In genomic region chr10:44383749-44384600, GRCh38 we compare ENCODE assay signal across 1 cellular context.
TF ChIP-seq lines count a peak whose summit lies in the region.

No MANE protein-coding gene starts in this region.

TF ChIP-seq in HepG2, 621 proteins besides CTCF, POLR2A, EP300 and RAD21 (continued from another document):
- TF ChIP-seq, protein P1, sequence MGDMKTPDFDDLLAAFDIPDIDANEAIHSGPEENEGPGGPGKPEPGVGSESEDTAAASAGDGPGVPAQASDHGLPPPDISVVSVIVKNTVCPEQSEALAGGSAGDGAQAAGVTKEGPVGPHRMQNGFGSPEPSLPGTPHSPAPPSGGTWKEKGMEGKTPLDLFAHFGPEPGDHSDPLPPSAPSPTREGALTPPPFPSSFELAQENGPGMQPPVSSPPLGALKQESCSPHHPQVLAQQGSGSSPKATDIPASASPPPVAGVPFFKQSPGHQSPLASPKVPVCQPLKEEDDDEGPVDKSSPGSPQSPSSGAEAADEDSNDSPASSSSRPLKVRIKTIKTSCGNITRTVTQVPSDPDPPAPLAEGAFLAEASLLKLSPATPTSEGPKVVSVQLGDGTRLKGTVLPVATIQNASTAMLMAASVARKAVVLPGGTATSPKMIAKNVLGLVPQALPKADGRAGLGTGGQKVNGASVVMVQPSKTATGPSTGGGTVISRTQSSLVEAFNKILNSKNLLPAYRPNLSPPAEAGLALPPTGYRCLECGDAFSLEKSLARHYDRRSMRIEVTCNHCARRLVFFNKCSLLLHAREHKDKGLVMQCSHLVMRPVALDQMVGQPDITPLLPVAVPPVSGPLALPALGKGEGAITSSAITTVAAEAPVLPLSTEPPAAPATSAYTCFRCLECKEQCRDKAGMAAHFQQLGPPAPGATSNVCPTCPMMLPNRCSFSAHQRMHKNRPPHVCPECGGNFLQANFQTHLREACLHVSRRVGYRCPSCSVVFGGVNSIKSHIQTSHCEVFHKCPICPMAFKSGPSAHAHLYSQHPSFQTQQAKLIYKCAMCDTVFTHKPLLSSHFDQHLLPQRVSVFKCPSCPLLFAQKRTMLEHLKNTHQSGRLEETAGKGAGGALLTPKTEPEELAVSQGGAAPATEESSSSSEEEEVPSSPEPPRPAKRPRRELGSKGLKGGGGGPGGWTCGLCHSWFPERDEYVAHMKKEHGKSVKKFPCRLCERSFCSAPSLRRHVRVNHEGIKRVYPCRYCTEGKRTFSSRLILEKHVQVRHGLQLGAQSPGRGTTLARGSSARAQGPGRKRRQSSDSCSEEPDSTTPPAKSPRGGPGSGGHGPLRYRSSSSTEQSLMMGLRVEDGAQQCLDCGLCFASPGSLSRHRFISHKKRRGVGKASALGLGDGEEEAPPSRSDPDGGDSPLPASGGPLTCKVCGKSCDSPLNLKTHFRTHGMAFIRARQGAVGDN (CRISPR knock-in tag; IDR thresholded peaks at IDR 0.05), result peak; percentile 15; the same call in 1 of the 2 replicates
